18 cellular contexts compared by ENCODE assay signal in genomic region chr3:1007890-1008289, GRCh38.
DNase-seq lines count a peak whose midpoint lies in the region; ATAC-seq and TF ChIP-seq lines count a peak whose summit lies in the region.
"Had no signal": no experiment of that assay in that cellular context is flagged by ENCODE, and none has a peak within 500 bp of the region (broad histone marks: within the 10 kb centered on the region; RNA-seq: fewer than 3 reads in every experiment).

No MANE protein-coding gene starts in this region.

- POLR2A ChIA-PET in activated CD4-positive, alpha-beta T cell treated with anti-CD3 and anti-CD28 coated beads for 36 hours (lab: Charles Lee), result no interaction called here

- no peaks in the 10 kb centered on the region for H3K27me3 Mint-ChIP-seq in activated CD4-positive, alpha-beta T cell treated with anti-CD3 and anti-CD28 coated beads for 36 hours
- H3K27me3 Mint-ChIP-seq: activated naive CD4-positive, alpha-beta T cell treated with anti-CD3 and anti-CD28 coated beads, Interleukin-2, amount 50 U/mL, for 24 hours; stimulated activated naive CD8-positive, alpha-beta T cell treated with anti-CD3 and anti-CD28 coated beads, Interleukin-15, amount 100 ng/mL, for 72 hours had no signal

- H3K9me3 Mint-ChIP-seq in activated CD4-positive, alpha-beta T cell treated with anti-CD3 and anti-CD28 coated beads for 36 hours (ENCODE audit: low read depth), result peaks cover 2% of the 10 kb centered on the region

- no peak for ATAC-seq in HG03571 (IDR thresholded peaks at IDR 0.05; ENCODE audit: unreplicated experiment)
- ATAC-seq in activated CD4-positive, alpha-beta T cell treated with anti-CD3 and anti-CD28 coated beads for 36 hours, result no peak
- ATAC-seq: stimulated activated naive CD8-positive, alpha-beta T cell treated with anti-CD3 and anti-CD28 coated beads, Interleukin-15, amount 100 ng/mL, for 72 hours had no signal

- no peak overlapping the region for H3K4me3 Mint-ChIP-seq in activated CD4-positive, alpha-beta T cell treated with anti-CD3 and anti-CD28 coated beads for 36 hours
- H3K4me3 Mint-ChIP-seq: activated naive CD4-positive, alpha-beta T cell treated with anti-CD3 and anti-CD28 coated beads, Interleukin-2, amount 50 U/mL, for 24 hours; stimulated activated naive CD8-positive, alpha-beta T cell treated with anti-CD3 and anti-CD28 coated beads, Interleukin-15, amount 100 ng/mL, for 72 hours had no signal

- H3K27ac Mint-ChIP-seq in activated CD4-positive, alpha-beta T cell treated with anti-CD3 and anti-CD28 coated beads for 36 hours, result no peak overlapping the region
- H3K27ac Mint-ChIP-seq: activated naive CD4-positive, alpha-beta T cell treated with anti-CD3 and anti-CD28 coated beads, Interleukin-2, amount 50 U/mL, for 24 hours; stimulated activated naive CD8-positive, alpha-beta T cell treated with anti-CD3 and anti-CD28 coated beads, Interleukin-15, amount 100 ng/mL, for 72 hours had no signal

- H3K36me3 Mint-ChIP-seq in activated CD4-positive, alpha-beta T cell treated with anti-CD3 and anti-CD28 coated beads for 36 hours (ENCODE audit: low read depth), result no peaks in the 10 kb centered on the region
- H3K36me3 Mint-ChIP-seq: activated naive CD4-positive, alpha-beta T cell treated with anti-CD3 and anti-CD28 coated beads, Interleukin-2, amount 50 U/mL, for 24 hours had no signal

- DNase-seq in HT1080 (ENCODE audit: low read depth) (peak; percentile 71), astrocyte of the spinal cord (ENCODE audit: low read depth, low spot score) (peak; percentile 80), foreskin melanocyte (peak; percentile 68), retinal pigment epithelial cell (ENCODE audit: low read depth) (peak; percentile 46), cerebellar cortex (ENCODE audit: low spot score) (no peak), NCI-H1417 (lab: John Stamatoyannopoulos, UW) (no peak)
- no peak for DNase-seq in activated CD4-positive, alpha-beta T cell treated with anti-CD3 and anti-CD28 coated beads for 36 hours
- DNase-seq: activated CD4-positive, alpha-beta T cell treated with anti-CD3 and anti-CD28 coated beads, Interleukin-2, amount 50 U/mL, for 48 hours; activated T-cell treated with anti-CD3 and anti-CD28 coated beads, Interleukin-2, amount 50 U/mL, for 1 hour; caudate nucleus; Karpas-422; NCI-H1105 treated with DMSO at 0.1 percent for 48 hours; NCI-H82; Peyer's patch; retina; stimulated activated naive CD8-positive, alpha-beta T cell treated with anti-CD3 and anti-CD28 coated beads, Interleukin-15, amount 100 ng/mL, for 72 hours had no signal

- CTCF ChIA-PET in activated CD4-positive, alpha-beta T cell treated with anti-CD3 and anti-CD28 coated beads for 36 hours (lab: Charles Lee), result no interaction called here

- H3K4me1 Mint-ChIP-seq in activated CD4-positive, alpha-beta T cell treated with anti-CD3 and anti-CD28 coated beads for 36 hours, result no peaks in the 10 kb centered on the region
- H3K4me1 Mint-ChIP-seq: activated naive CD4-positive, alpha-beta T cell treated with anti-CD3 and anti-CD28 coated beads, Interleukin-2, amount 50 U/mL, for 24 hours; stimulated activated naive CD8-positive, alpha-beta T cell treated with anti-CD3 and anti-CD28 coated beads, Interleukin-15, amount 100 ng/mL, for 72 hours had no signal

- TF ChIP-seq CTCF in astrocyte of the spinal cord (IDR thresholded peaks at IDR 0.05; ENCODE audit: low read depth, low read length) (no peak), retinal pigment epithelial cell (conservative IDR thresholded peaks at IDR 0.05; ENCODE audit: low read depth, low read length) (no peak)

- in situ Hi-C loops in astrocyte of the spinal cord (cut with HindIII; ENCODE audit: low sequenced_read_pairs), result no loop called here

- H3K4me3 ChIP-seq in astrocyte of the spinal cord (ENCODE audit: low read depth, low read length), result no peak overlapping the region
- H3K4me3 ChIP-seq in retinal pigment epithelial cell (ENCODE audit: low read length), result no peak overlapping the region
- H3K4me3 ChIP-seq: Peyer's patch had no signal

- intact Hi-C loops in activated CD4-positive, alpha-beta T cell treated with anti-CD3 and anti-CD28 coated beads for 36 hours (cut with DNase I, micrococcal nuclease), result no loop called here

Comparison
In these comparisons a context has a peak if more than half of its experiments do, and no peak if none do; other contexts are left out.
1. DNase-seq: peak in HT1080 (single experiment), astrocyte of the spinal cord (single experiment), foreskin melanocyte (single experiment) and retinal pigment epithelial cell (single experiment); none in cerebellar cortex (single experiment), activated CD4-positive, alpha-beta T cell treated with anti-CD3 and anti-CD28 coated beads for 36 hours (single experiment) and NCI-H1417 (0 of 3).